Comparison of ENCODE assay signal across 8 cellular contexts in the genomic region with DNA sequence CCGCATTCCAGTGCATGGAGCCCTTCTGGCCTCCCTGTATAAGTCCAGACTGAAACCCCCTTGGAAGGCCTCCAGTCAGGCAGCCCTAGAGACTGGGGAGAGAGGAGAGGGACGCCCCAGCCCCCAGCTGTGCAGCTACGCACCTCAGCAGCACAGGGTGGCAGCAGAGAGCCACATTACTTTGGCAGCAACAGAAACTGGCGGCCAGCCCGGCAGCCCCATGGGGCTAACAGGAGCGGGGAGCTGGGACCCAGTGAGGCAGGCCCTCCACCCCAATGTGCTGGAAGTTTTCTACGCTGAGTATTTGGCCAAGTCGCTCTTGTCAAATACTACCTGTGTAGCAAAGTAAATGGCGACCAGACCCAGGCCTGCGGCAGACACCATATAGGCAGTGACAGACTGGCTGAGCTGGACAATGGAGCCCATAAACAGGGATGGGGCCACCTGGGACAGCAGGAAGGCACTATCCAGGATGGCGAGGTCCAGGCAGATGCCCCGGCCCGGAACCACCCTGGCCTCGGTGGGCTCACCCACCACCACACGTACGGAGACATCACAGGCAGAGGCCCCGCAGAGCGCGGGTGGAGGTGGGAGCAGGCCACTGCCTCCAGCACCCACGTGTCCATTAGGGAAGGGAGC. TPM values are rescaled to one million over a fixed set of nuclear protein-coding genes. Genes with fewer than 3 reads are reported as not detected.
DNase-seq lines count a peak whose midpoint lies in the region; ATAC-seq and TF ChIP-seq lines count a peak whose summit lies in the region.

No MANE protein-coding gene starts in this region.

- no peaks in the 10 kb centered on the region for H3K79me2 ChIP-seq in MM.1S (ENCODE audit: low read length)

- H4K20me1 ChIP-seq in MM.1S (ENCODE audit: insufficient read depth, low read length): no peaks in the 10 kb centered on the region

- H3K27me3 ChIP-seq in MM.1S (replicated peaks; ENCODE audit: insufficient read depth, low read length) (peaks cover 65% of the 10 kb centered on the region), right atrium auricular region (no peaks in the 10 kb centered on the region)

- peak; percentile 97 for TF ChIP-seq CTCF in MM.1S (IDR thresholded peaks at IDR 0.05; ENCODE audit: low read length)
- TF ChIP-seq CTCF in right atrium auricular region (IDR thresholded peaks at IDR 0.05): peak; percentile 68 to 90

- H3K9me3 ChIP-seq in MM.1S (replicated peaks; ENCODE audit: insufficient read depth, low read length) (no peaks in the 10 kb centered on the region), T-helper 17 cell (ENCODE audit: control insufficient read depth, low read length, poor library complexity, severe bottlenecking) (no peaks in the 10 kb centered on the region), right atrium auricular region (no peaks in the 10 kb centered on the region)

- peak; percentile 73 for ATAC-seq in GM21786 (IDR thresholded peaks at IDR 0.05; ENCODE audit: unreplicated experiment)
- ATAC-seq in T-helper 17 cell: peak; percentile 94
- ATAC-seq in sciatic nerve: peak; percentile 87
- no peak for ATAC-seq in HG03520 (IDR thresholded peaks at IDR 0.05; ENCODE audit: unreplicated experiment)

- H3F3A ChIP-seq in MM.1S (ENCODE audit: insufficient read depth, low read length): no peaks in the 10 kb centered on the region

- H3K9ac ChIP-seq in MM.1S (ENCODE audit: low read length): no peak overlapping the region

- peaks cover 6% of the 10 kb centered on the region for H3K4me1 Mint-ChIP-seq in T-helper 17 cell

- no peak overlapping the region for H3K4me3 Mint-ChIP-seq in T-helper 17 cell

- H3K4me2 ChIP-seq in MM.1S (ENCODE audit: low read depth, low read length): peak overlapping the region; percentile 33; the same call in 1 of the 2 replicates

- H3K27me3 Mint-ChIP-seq in T-helper 17 cell: peaks cover 26% of the 10 kb centered on the region

- no peak overlapping the region for H2AFZ ChIP-seq in MM.1S (ENCODE audit: low read length)

- DNase-seq in DMS114 treated with DMSO at 0.1 percent for 48 hours (lab: John Stamatoyannopoulos, UW; ENCODE audit: unreplicated experiment): peak; percentile 29
- peak; percentile 71 for DNase-seq in MM.1S
- DNase-seq in T-helper 17 cell: peak; percentile 48 to 66 (median 52)
- DNase-seq in amygdala (lab: John Stamatoyannopoulos, UW): peak in 53 of 56 donors; percentile 27 to 88 (median 69)
- DNase-seq in right atrium auricular region (ENCODE audit: low spot score): peak; percentile 75
- DNase-seq in sciatic nerve (ENCODE audit: low spot score): peak; percentile 90

- H3K4me3 ChIP-seq in MM.1S (ENCODE audit: low read length) (no peak overlapping the region), right atrium auricular region (no peak overlapping the region)

- no peak overlapping the region for H3K27ac Mint-ChIP-seq in T-helper 17 cell

- intact Hi-C loops in sciatic nerve (cut with DNase I): loop anchor here (5.0 kb wide), 1 partner anchor 67 kb away; no protein-coding TSS in a partner anchor

- H3K36me3 ChIP-seq in MM.1S (replicated peaks; ENCODE audit: insufficient read depth, low read length) (no peaks in the 10 kb centered on the region), right atrium auricular region (no peaks in the 10 kb centered on the region)

- H3K27ac ChIP-seq in MM.1S (ENCODE audit: low read length) (no peak overlapping the region), right atrium auricular region (no peak overlapping the region)

- H3K4me1 ChIP-seq in MM.1S (ENCODE audit: low read length) (no peaks in the 10 kb centered on the region), right atrium auricular region (peaks cover 0 to 10% of the 10 kb centered on the region in 2 donors)

- no peaks in the 10 kb centered on the region for H3K36me3 Mint-ChIP-seq in T-helper 17 cell (ENCODE audit: low read depth)

- no peaks in the 10 kb centered on the region for H3K9me2 ChIP-seq in MM.1S (replicated peaks; ENCODE audit: insufficient read depth, low read length)

RNA-seq across cellular contexts. Expression of a gene that starts 21.2 kb away (rescaled TPM):
- 1 to 10 TPM in 1 of 2 donors, under 1 TPM in 1; 0.80 to 1.7 TPM for total RNA-seq in T-helper 17 cell
- total RNA-seq in right atrium auricular region: 1 to 10 TPM; 2.6 to 2.7 TPM
- 1.3 TPM for total RNA-seq in sciatic nerve

RNA-seq across cellular contexts. Expression of a gene that starts 27.3 kb away (rescaled TPM):
- total RNA-seq in T-helper 17 cell (100 to 1,000 TPM in 1 of 2 donors, 10 to 100 TPM in 1; 92.8 to 100 TPM), right atrium auricular region (10 to 100 TPM; 18.8 to 19.1 TPM), sciatic nerve (72.1 TPM)

Comparison
In these comparisons a context has a peak if more than half of its experiments do, and no peak if none do; other contexts are left out.
1. DNase-seq: peak in every context shown above with its lines; median percentile 90 in sciatic nerve; 75 in right atrium auricular region; 71 in MM.1S; 69 in amygdala; 52 in T-helper 17 cell; 29 in DMS114 treated with DMSO at 0.1 percent for 48 hours.